19 cellular contexts compared by ENCODE assay signal in genomic region chr12:16788888-16789790, GRCh38.
DNase-seq lines count a peak whose midpoint lies in the region; ATAC-seq and TF ChIP-seq lines count a peak whose summit lies in the region.
"Had no signal": no experiment of that assay in that cellular context is flagged by ENCODE, and none has a peak within 500 bp of the region (broad histone marks: within the 10 kb centered on the region; RNA-seq: fewer than 3 reads in every experiment).

No MANE protein-coding gene starts in this region.

- no peak overlapping the region for H2BK120ac ChIP-seq in neuronal stem cell (ENCODE audit: low read depth, low read length)

- DNase-seq in NCI-H146 (lab: John Stamatoyannopoulos, UW) = peak; percentile 15
- DNase-seq in NCI-H146 treated with DMSO at 0.1 percent for 48 hours (lab: John Stamatoyannopoulos, UW; ENCODE audit: unreplicated experiment) = no peak
- DNase-seq in neuronal stem cell (ENCODE audit: low spot score) = peak; percentile 20
- DNase-seq in mesothelial cell of epicardium (ENCODE audit: low spot score in 2 of 2, unreplicated experiment in 2 of 2) = no peak
- no peak for DNase-seq in stimulated activated CD4-positive, alpha-beta T cell treated with anti-CD3 and anti-CD28 coated beads, Interleukin-4, amount 100 ng/mL, for 1 hour
- DNase-seq in foreskin keratinocyte = no peak
- DNase-seq: activated CD4-positive, alpha-beta T cell treated with anti-CD3 and anti-CD28 coated beads, Interleukin-2, amount 10 ng/mL, durations not matched to agents 7 days and 5 days; effector memory CD8-positive, alpha-beta T cell; left ventricle myocardium inferior; NCI-H226; PC-9 had no signal

- ATAC-seq in HG02678 (IDR thresholded peaks at IDR 0.05; ENCODE audit: unreplicated experiment) = peak; percentile 85
- ATAC-seq in foreskin keratinocyte = no peak
- ATAC-seq: effector memory CD8-positive, alpha-beta T cell had no signal

- H3K9me3 Mint-ChIP-seq in mesothelial cell of epicardium = no peaks in the 10 kb centered on the region
- H3K9me3 Mint-ChIP-seq: brain, nephron had no signal

- no peak overlapping the region for H3K27ac ChIP-seq in neuronal stem cell (replicated peaks; ENCODE audit: low read length)
- H3K27ac ChIP-seq in foreskin keratinocyte = no peak overlapping the region
- H3K27ac ChIP-seq: 22Rv1, left ventricle myocardium inferior, PC-9, thoracic aorta had no signal

- H4K91ac ChIP-seq in neuronal stem cell (ENCODE audit: low read depth, low read length, poor library complexity) = no peak overlapping the region

- H2BK5ac ChIP-seq in neuronal stem cell (ENCODE audit: low read length) = no peak overlapping the region

- no peak overlapping the region for H2BK15ac ChIP-seq in neuronal stem cell (ENCODE audit: low read length)

- H3K18ac ChIP-seq in neuronal stem cell (ENCODE audit: low read length) = no peak overlapping the region

- no peaks in the 10 kb centered on the region for H3K4me1 Mint-ChIP-seq in mesothelial cell of epicardium
- H3K4me1 Mint-ChIP-seq: activated CD4-positive, alpha-beta T cell treated with anti-CD3 and anti-CD28 coated beads, Interleukin-2, amount 10 ng/mL, durations not matched to agents 7 days and 5 days; nephron had no signal

- H3K4ac ChIP-seq in neuronal stem cell (ENCODE audit: low read length) = no peak overlapping the region

- no peak overlapping the region for H4K8ac ChIP-seq in neuronal stem cell (ENCODE audit: low read depth, low read length)

- H3K9me3 ChIP-seq in neuronal stem cell (replicated peaks in 1 of 2; ENCODE audit: control insufficient read depth in 2 of 2, insufficient read depth in 1 of 2, low read depth in 1 of 2, low read length in 2 of 2) = no peaks in the 10 kb centered on the region
- H3K9me3 ChIP-seq: left ventricle myocardium inferior, thoracic aorta had no signal

- TF ChIP-seq CTCF in mesothelial cell of epicardium (IDR thresholded peaks at IDR 0.05; ENCODE audit: unreplicated experiment) (no peak), foreskin keratinocyte (conservative IDR thresholded peaks at IDR 0.05) (no peak)

- no peaks in the 10 kb centered on the region for H3K36me3 Mint-ChIP-seq in mesothelial cell of epicardium
- H3K36me3 Mint-ChIP-seq: brain had no signal

- no peak overlapping the region for H3K4me3 ChIP-seq in neuronal stem cell (ENCODE audit: low read length in 2 of 2)
- H3K4me3 ChIP-seq: left ventricle myocardium inferior, PC-9, thoracic aorta had no signal

- H2AK5ac ChIP-seq in neuronal stem cell (ENCODE audit: low read depth, low read length) = no peak overlapping the region

- no peaks in the 10 kb centered on the region for H3K79me1 ChIP-seq in neuronal stem cell (ENCODE audit: low read depth, low read length)

- no peak overlapping the region for H3K23ac ChIP-seq in neuronal stem cell (ENCODE audit: low read depth, low read length, poor library complexity)

- peaks cover 0 to 4% of the 10 kb centered on the region in 2 donors for H3K4me1 ChIP-seq in neuronal stem cell (ENCODE audit: control insufficient read depth in 2 of 2, insufficient read depth in 1 of 2, low read depth in 1 of 2, low read length in 2 of 2)
- H3K4me1 ChIP-seq in foreskin keratinocyte = no peaks in the 10 kb centered on the region
- H3K4me1 ChIP-seq: left ventricle myocardium inferior had no signal

- no peak overlapping the region for H3K27ac Mint-ChIP-seq in mesothelial cell of epicardium
- H3K27ac Mint-ChIP-seq: activated CD4-positive, alpha-beta T cell treated with anti-CD3 and anti-CD28 coated beads, Interleukin-2, amount 10 ng/mL, durations not matched to agents 7 days and 5 days; activated T-helper 2 cell treated with anti-CD3 and anti-CD28 coated beads, Interferon-gamma antibody, Interleukin-2, Interleukin-4, amounts not matched to agents 10 μg/mL and 5 μg/mL and 100 μg/mL, durations not matched to agents 14 hours and 24 hours and 36 hours; effector memory CD8-positive, alpha-beta T cell; nephron; T-helper 1 cell treated with Interleukin-12 subunit alpha and Interleukin-12 subunit beta and Interleukin-4 antibody, amounts not matched to agents 30 μg/mL and 1 μg/mL, for 36 hours had no signal

- no peak overlapping the region for H3K9ac ChIP-seq in neuronal stem cell (ENCODE audit: low read depth, low read length, poor library complexity)

- peaks cover 5% of the 10 kb centered on the region for H3K27me3 Mint-ChIP-seq in mesothelial cell of epicardium (ENCODE audit: low read depth)
- H3K27me3 Mint-ChIP-seq: activated CD4-positive, alpha-beta T cell treated with anti-CD3 and anti-CD28 coated beads, Interleukin-2, amount 10 ng/mL, durations not matched to agents 7 days and 5 days; effector memory CD8-positive, alpha-beta T cell had no signal

- no peak overlapping the region for H3K14ac ChIP-seq in neuronal stem cell (ENCODE audit: low read length)

- H3K4me2 ChIP-seq in neuronal stem cell (ENCODE audit: insufficient read depth, low read length, poor library complexity, severe bottlenecking) = no peak overlapping the region
- H3K4me2 ChIP-seq: PC-9 had no signal

- TF ChIP-seq EP300 in Ishikawa (IDR thresholded peaks at IDR 0.05; ENCODE audit: borderline replicate concordance) = no peak

- WGBS in neuronal stem cell (ENCODE audit: extremely low coverage in 2 of 2, insufficient read length in 2 of 2, insufficient replicate concordance in 1 of 2), 2 donors = no CpG with 5 or more reads among the region's 12 CpGs

- H2AFZ ChIP-seq in neuronal stem cell (ENCODE audit: low read length) = no peak overlapping the region
- H2AFZ ChIP-seq: PC-9 had no signal

- no peaks in the 10 kb centered on the region for H3K27me3 ChIP-seq in neuronal stem cell (ENCODE audit: control insufficient read depth in 3 of 3, insufficient read depth in 3 of 3, low read depth in 1 of 3, low read length in 3 of 3)
- no peaks in the 10 kb centered on the region for H3K27me3 ChIP-seq in foreskin keratinocyte

- TF ChIP-seq RAD21 in Ishikawa (IDR thresholded peaks at IDR 0.05; ENCODE audit: low read depth) = no peak

- no peak overlapping the region for H3K4me3 Mint-ChIP-seq in mesothelial cell of epicardium
- H3K4me3 Mint-ChIP-seq: activated CD4-positive, alpha-beta T cell treated with anti-CD3 and anti-CD28 coated beads, Interleukin-2, amount 10 ng/mL, durations not matched to agents 7 days and 5 days; effector memory CD8-positive, alpha-beta T cell; nephron; T-helper 1 cell treated with Interleukin-12 subunit alpha and Interleukin-12 subunit beta and Interleukin-4 antibody, amounts not matched to agents 30 μg/mL and 1 μg/mL, for 36 hours had no signal

- no peaks in the 10 kb centered on the region for H3K36me3 ChIP-seq in neuronal stem cell (replicated peaks in 1 of 2; ENCODE audit: control insufficient read depth in 2 of 2, insufficient read depth in 2 of 2, low read length in 2 of 2)
- H3K36me3 ChIP-seq: left ventricle myocardium inferior, thoracic aorta had no signal

- no peak overlapping the region for H2BK12ac ChIP-seq in neuronal stem cell (ENCODE audit: low read length)

TF ChIP-seq in Ishikawa, 13 proteins besides CTCF, POLR2A, EP300 and RAD21:
- peak; percentile 89 for TF ChIP-seq REST (IDR thresholded peaks at IDR 0.05; ENCODE audit: low read depth)
- no peak for TF ChIP-seq ZBTB7A (IDR thresholded peaks at IDR 0.05; ENCODE audit: low read depth)
- no peak for TF ChIP-seq TEAD4 (IDR thresholded peaks at IDR 0.05)

Comparison
In these comparisons a context has a peak if more than half of its experiments do, and no peak if none do; other contexts are left out.
1. DNase-seq: peak in NCI-H146 (single experiment) and neuronal stem cell (single experiment); none in NCI-H146 treated with DMSO at 0.1 percent for 48 hours (single experiment), mesothelial cell of epicardium (0 of 2), stimulated activated CD4-positive, alpha-beta T cell treated with anti-CD3 and anti-CD28 coated beads, Interleukin-4, amount 100 ng/mL, for 1 hour (single experiment) and foreskin keratinocyte (0 of 2).